In the genomic region with DNA sequence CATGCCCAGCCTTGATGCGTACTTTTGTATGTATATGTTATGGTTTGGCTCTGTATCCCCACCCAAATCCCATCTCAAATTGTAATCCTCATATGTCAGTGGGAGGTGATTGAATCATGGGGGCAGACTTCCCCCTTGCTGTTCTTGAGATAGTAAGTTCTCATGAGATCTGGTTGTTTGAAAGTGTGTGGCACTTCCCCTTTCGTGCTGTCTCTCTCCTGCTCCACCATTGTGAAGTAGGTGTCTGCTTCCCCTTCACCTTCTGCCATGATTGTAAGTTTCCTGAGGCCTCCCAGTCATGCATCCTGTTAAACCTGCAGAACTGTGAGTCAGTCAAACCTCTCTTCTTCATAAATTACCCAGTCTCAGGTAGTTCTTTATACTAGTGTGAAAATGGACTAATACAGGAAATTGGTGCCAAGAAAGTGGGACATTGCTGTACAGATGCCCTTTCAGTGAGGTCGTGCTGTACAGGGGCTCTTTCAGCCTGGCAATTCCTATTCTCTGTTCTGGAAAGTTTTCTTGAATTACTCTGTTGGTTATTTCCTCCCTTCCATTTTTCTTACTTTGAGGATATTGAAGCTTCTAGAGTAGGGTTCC, we compare ENCODE assay signal across 1 cellular context.
TF ChIP-seq lines count a peak whose summit lies in the region.

No MANE protein-coding gene starts in this region.

TF ChIP-seq in IMR-90, 13 proteins besides CTCF, POLR2A, EP300 and RAD21:
- TF ChIP-seq BHLHE40 (IDR thresholded peaks at IDR 0.05; ENCODE audit: low read depth, low read length) (no peak), MXI1 (IDR thresholded peaks at IDR 0.05; ENCODE audit: borderline replicate concordance, low read depth, low read length) (no peak), RFX5 (IDR thresholded peaks at IDR 0.05; ENCODE audit: low read depth, low read length) (no peak), CHD1 (IDR thresholded peaks at IDR 0.05; ENCODE audit: low read depth, low read length) (no peak), MAZ (IDR thresholded peaks at IDR 0.05; ENCODE audit: borderline replicate concordance, low read depth, low read length) (no peak), RCOR1 (IDR thresholded peaks at IDR 0.05; ENCODE audit: insufficient replicate concordance, low read length) (no peak), CEBPB (IDR thresholded peaks at IDR 0.05; ENCODE audit: low read depth, low read length) (no peak)
TF ChIP-seq in IMR-90: peak in this region for 0.
